Comparison of ENCODE assay signal across 1 cellular context in the genomic region with DNA sequence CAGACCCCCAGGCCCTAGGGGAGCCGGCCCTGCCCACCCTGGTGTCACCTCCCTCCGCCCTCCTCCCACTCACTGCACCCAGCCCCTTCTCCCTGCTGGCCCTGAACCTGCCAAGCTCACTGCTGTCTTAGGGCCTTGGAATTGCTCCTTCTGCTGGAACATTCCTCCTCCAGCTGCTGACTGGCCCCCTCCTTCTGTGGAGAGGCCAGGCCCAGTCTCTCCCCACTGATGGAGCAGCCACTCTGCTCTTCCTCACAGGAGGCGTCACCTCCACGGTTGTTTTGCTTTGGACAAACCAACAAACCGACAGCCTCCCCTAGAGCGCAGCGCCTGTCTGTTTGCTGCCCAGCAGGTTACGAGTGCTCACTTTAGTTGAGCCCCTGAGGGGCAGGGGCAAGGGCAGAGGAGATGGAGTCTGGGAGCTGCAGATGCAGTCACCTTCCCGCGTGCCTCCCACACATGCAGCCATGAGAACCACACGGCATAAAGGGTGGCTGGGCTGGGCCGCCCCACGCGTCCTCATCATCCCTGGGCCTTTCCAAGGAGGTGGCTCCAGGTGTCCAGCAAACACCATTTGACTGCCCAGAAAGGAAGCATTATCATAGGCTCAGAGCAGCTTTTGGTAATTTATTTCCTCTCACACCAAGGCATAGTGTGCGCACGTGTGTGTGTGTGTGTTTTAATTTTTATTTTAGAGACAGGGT.
A peak's percentile ranks its signal among the peaks of the same experiment; 100 is the strongest.
TF ChIP-seq lines count a peak whose summit lies in the region.

No MANE protein-coding gene starts in this region.

TF ChIP-seq in HEK293, 187 proteins besides CTCF, POLR2A, EP300 and RAD21 (continued from another document):
- TF ChIP-seq ZNF645 (tag by site-specific recombination; IDR thresholded peaks at IDR 0.05) (no peak), ZNF324 (tag by site-specific recombination; IDR thresholded peaks at IDR 0.05) (no peak), TRIM28 (IDR thresholded peaks at IDR 0.05; ENCODE audit: borderline replicate concordance, low read length) (no peak), ZFHX2 (tag by site-specific recombination; conservative IDR thresholded peaks at IDR 0.05) (0 out of 2 replicates have a peak, but pooled peaks have one; percentile 26), ZNF654 (tag by site-specific recombination; IDR thresholded peaks at IDR 0.05; ENCODE audit: low read depth) (no peak), ZIC2 (tag by site-specific recombination; IDR thresholded peaks at IDR 0.05) (peak; percentile 38; the same call in 1 of the 2 replicates), ZNF221 (tag by site-specific recombination; IDR thresholded peaks at IDR 0.05; ENCODE audit: borderline replicate concordance) (no peak)
